Comparison of ENCODE assay signal across 16 cellular contexts in the genomic region with DNA sequence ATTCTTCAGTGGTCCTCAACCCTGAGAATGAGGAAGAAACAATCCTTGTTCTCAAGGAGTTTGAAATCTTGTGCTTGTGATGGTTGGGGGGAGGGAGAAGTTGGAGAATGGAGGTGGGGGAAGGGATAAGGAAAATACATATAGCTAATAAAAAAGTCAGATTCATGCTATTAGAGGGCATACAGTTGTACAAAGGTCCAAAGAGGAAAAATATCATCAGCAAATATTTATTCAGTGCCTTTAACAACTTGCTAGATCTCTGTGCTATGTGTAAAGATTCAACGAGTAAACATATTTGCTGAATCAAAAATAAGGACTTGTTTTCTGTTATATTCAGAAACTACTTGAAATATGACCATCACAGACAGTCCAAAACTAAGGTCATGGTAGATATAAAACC.
DNase-seq lines count a peak whose midpoint lies in the region; ATAC-seq and TF ChIP-seq lines count a peak whose summit lies in the region.
"Had no signal": no experiment of that assay in that cellular context is flagged by ENCODE, and none has a peak within 500 bp of the region (broad histone marks: within the 10 kb centered on the region; RNA-seq: fewer than 3 reads in every experiment).

No MANE protein-coding gene starts in this region.

- no peak overlapping the region for H3K9ac ChIP-seq in neural cell (ENCODE audit: low read length)

- no peaks in the 10 kb centered on the region for H3K9me3 ChIP-seq in neural cell (ENCODE audit: low read length)
- H3K9me3 ChIP-seq: Caco-2, HAP-1 had no signal

- H3K4me2 ChIP-seq in GM23338 = peak overlapping the region; percentile 31; the same call in 1 of the 2 replicates
- no peak overlapping the region for H3K4me2 ChIP-seq in neural cell (ENCODE audit: low read length)

- H3K4me3 ChIP-seq in GM23338 (no peak overlapping the region), neural cell (ENCODE audit: low read length) (no peak overlapping the region)
- H3K4me3 ChIP-seq: GM12878, HAP-1 had no signal

- H4K20me1 ChIP-seq in GM23338 (replicated peaks; ENCODE audit: insufficient read depth) (no peaks in the 10 kb centered on the region; the same call in 1 of the 2 replicates), neural cell (ENCODE audit: insufficient read depth) (no peaks in the 10 kb centered on the region)

- peaks cover 39% of the 10 kb centered on the region for H3K4me1 ChIP-seq in GM23338 (ENCODE audit: insufficient read depth)

- H3K9me3 Mint-ChIP-seq in GM23338 = no peaks in the 10 kb centered on the region
- H3K9me3 Mint-ChIP-seq: CD4-positive, alpha-beta T cell; IgD-negative memory B cell had no signal

- no peak for TF ChIP-seq EP300 in neural cell (conservative IDR thresholded peaks at IDR 0.05; ENCODE audit: poor library complexity, severe bottlenecking)

- H3K9me2 ChIP-seq in GM23338 (ENCODE audit: insufficient read depth) = no peaks in the 10 kb centered on the region
- no peaks in the 10 kb centered on the region for H3K9me2 ChIP-seq in neural cell (ENCODE audit: insufficient read depth, low read length)

- ATAC-seq in GM23338 = no peak
- ATAC-seq in HG03354 (IDR thresholded peaks at IDR 0.05; ENCODE audit: poor library complexity, severe bottlenecking, unreplicated experiment) = no peak
- ATAC-seq: GM12878 had no signal

- no peak for TF ChIP-seq RAD21 in neural cell (conservative IDR thresholded peaks at IDR 0.05)

- H3K36me3 Mint-ChIP-seq in GM23338 (ENCODE audit: low read depth) = no peaks in the 10 kb centered on the region

- in situ Hi-C loops in SK-MEL-5 (cut with HindIII; ENCODE audit: low pct_unique_long_range_greater_than_20kb, low sequenced_read_pairs) = no loop called here

- no peak for DNase-seq in GM23338 (ENCODE audit: low spot score)
- peak; percentile 25 for DNase-seq in SK-MEL-5 (ENCODE audit: low read depth, low spot score)
- no peak for DNase-seq in stimulated activated CD4-positive, alpha-beta T cell treated with anti-CD3 and anti-CD28 coated beads, Interleukin-4, amount 100 ng/mL, for 1 hour
- DNase-seq: AML-193; Caco-2; CD4-positive, alpha-beta T cell; DND-41; EL; KBM-7 had no signal

- TF ChIP-seq CTCF in 22Rv1 (IDR thresholded peaks at IDR 0.05) (no peak), GM23338 (conservative IDR thresholded peaks at IDR 0.05; ENCODE audit: low read depth in 2 of 2) (no peak), neural cell (IDR thresholded peaks at IDR 0.05; ENCODE audit: poor library complexity, severe bottlenecking) (no peak)

- H3K4me1 Mint-ChIP-seq in GM23338 = peaks cover 44% of the 10 kb centered on the region

- H3K27ac ChIP-seq in 22Rv1 (peak overlapping the region; percentile 33), GM23338 (ENCODE audit: low read depth) (no peak overlapping the region), neural cell (ENCODE audit: low read length) (peak overlapping the region; percentile 18)
- H3K27ac ChIP-seq: C4-2B had no signal

- H3K36me3 ChIP-seq in GM23338 (ENCODE audit: insufficient read depth) (no peaks in the 10 kb centered on the region), neural cell (ENCODE audit: insufficient read depth, low read length) (no peaks in the 10 kb centered on the region)
- H3K36me3 ChIP-seq: HAP-1 had no signal

- no peak overlapping the region for H3K27ac Mint-ChIP-seq in GM23338
- H3K27ac Mint-ChIP-seq: CD4-positive, alpha-beta T cell; IgD-negative memory B cell had no signal

- no peak overlapping the region for H3K4me3 Mint-ChIP-seq in GM23338
- H3K4me3 Mint-ChIP-seq: CD4-positive, alpha-beta T cell; IgD-negative memory B cell had no signal

- H3K27me3 Mint-ChIP-seq in GM23338 (ENCODE audit: insufficient read depth, low read depth, poor library complexity) = peaks cover 6% of the 10 kb centered on the region
- H3K27me3 Mint-ChIP-seq: CD4-positive, alpha-beta T cell; IgD-negative memory B cell had no signal

- H3F3A ChIP-seq in GM23338 (replicated peaks; ENCODE audit: low read depth) (no peaks in the 10 kb centered on the region), neural cell (ENCODE audit: insufficient read depth, low read length, poor library complexity, severe bottlenecking) (no peaks in the 10 kb centered on the region)

- no peak overlapping the region for H2AFZ ChIP-seq in GM23338
- no peak overlapping the region for H2AFZ ChIP-seq in neural cell (ENCODE audit: low read depth, low read length)

- H3K27me3 ChIP-seq in GM23338 (ENCODE audit: insufficient read depth) (no peaks in the 10 kb centered on the region), neural cell (ENCODE audit: insufficient read depth, low read depth, low read length) (no peaks in the 10 kb centered on the region)

- no peaks in the 10 kb centered on the region for H3K79me2 ChIP-seq in GM23338 (replicated peaks; ENCODE audit: insufficient read depth)
- H3K79me2 ChIP-seq in neural cell (replicated peaks; ENCODE audit: insufficient read depth, low read length) = no peaks in the 10 kb centered on the region

TF ChIP-seq in GM23338, 12 proteins besides CTCF, POLR2A, EP300 and RAD21 (continues in another document):
- TF ChIP-seq, protein P1, sequence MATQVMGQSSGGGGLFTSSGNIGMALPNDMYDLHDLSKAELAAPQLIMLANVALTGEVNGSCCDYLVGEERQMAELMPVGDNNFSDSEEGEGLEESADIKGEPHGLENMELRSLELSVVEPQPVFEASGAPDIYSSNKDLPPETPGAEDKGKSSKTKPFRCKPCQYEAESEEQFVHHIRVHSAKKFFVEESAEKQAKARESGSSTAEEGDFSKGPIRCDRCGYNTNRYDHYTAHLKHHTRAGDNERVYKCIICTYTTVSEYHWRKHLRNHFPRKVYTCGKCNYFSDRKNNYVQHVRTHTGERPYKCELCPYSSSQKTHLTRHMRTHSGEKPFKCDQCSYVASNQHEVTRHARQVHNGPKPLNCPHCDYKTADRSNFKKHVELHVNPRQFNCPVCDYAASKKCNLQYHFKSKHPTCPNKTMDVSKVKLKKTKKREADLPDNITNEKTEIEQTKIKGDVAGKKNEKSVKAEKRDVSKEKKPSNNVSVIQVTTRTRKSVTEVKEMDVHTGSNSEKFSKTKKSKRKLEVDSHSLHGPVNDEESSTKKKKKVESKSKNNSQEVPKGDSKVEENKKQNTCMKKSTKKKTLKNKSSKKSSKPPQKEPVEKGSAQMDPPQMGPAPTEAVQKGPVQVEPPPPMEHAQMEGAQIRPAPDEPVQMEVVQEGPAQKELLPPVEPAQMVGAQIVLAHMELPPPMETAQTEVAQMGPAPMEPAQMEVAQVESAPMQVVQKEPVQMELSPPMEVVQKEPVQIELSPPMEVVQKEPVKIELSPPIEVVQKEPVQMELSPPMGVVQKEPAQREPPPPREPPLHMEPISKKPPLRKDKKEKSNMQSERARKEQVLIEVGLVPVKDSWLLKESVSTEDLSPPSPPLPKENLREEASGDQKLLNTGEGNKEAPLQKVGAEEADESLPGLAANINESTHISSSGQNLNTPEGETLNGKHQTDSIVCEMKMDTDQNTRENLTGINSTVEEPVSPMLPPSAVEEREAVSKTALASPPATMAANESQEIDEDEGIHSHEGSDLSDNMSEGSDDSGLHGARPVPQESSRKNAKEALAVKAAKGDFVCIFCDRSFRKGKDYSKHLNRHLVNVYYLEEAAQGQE (IDR thresholded peaks at IDR 0.05; ENCODE audit: unreplicated experiment) = no peak
- TF ChIP-seq POLR2AphosphoS5 (IDR thresholded peaks at IDR 0.05; ENCODE audit: low read depth) (no peak), ZNF114 (CRISPR knock-in tag; IDR thresholded peaks at IDR 0.05) (no peak), CREB1 (CRISPR knock-in tag; IDR thresholded peaks at IDR 0.05; ENCODE audit: low read depth) (no peak)

TF ChIP-seq in neural cell, 6 proteins besides CTCF, POLR2A, EP300 and RAD21:
- TF ChIP-seq POLR2AphosphoS5 (IDR thresholded peaks at IDR 0.05) (no peak), TAF1 (IDR thresholded peaks at IDR 0.05; ENCODE audit: low read depth) (no peak), MXI1 (conservative IDR thresholded peaks at IDR 0.05; ENCODE audit: poor library complexity, severe bottlenecking) (no peak), SMC3 (conservative IDR thresholded peaks at IDR 0.05; ENCODE audit: poor library complexity) (no peak), EZH2 (IDR thresholded peaks at IDR 0.05; ENCODE audit: borderline replicate concordance, insufficient read depth, low read length, poor library complexity, severe bottlenecking) (no peak)
- TF ChIP-seq, protein P1 (IDR thresholded peaks at IDR 0.05; ENCODE audit: borderline replicate concordance) = no peak
TF ChIP-seq in neural cell: peak in this region for 0.
